Comparison of ENCODE assay signal across 24 cellular contexts in the genomic region with DNA sequence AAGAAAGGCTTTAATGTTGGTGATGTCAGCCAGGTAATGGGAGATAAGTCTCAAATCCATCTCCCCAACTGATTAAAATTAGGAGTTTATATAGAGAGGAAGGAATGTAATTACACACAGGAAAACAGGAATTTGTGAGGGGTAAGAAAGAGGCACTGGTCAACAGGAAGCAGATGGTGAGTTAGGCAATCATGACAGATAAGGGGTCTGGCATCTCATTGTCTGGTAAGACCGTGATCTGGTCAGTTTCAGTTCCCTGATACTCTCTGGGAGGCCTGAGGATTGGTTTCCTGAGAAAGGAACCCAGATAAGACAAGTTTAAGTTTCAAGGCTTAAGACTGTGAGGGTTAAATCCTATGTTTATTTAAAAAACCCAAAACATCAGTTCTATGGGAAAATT.
"Had no signal": no experiment of that assay in that cellular context is flagged by ENCODE, and none has a peak within 500 bp of the region (broad histone marks: within the 10 kb centered on the region; RNA-seq: fewer than 3 reads in every experiment).

No MANE protein-coding gene starts in this region.

- H3K4me3 Mint-ChIP-seq: activated CD8-positive, alpha-beta T cell treated with anti-CD3 and anti-CD28 coated beads for 36 hours; activated naive CD4-positive, alpha-beta T cell treated with anti-CD3 and anti-CD28 coated beads, Interleukin-2, amount 50 U/mL, for 24 hours; natural killer cell; neural progenitor cell; stimulated activated memory B cell treated with anti-CD40 and anti-IgM and Interleukin-4, amounts not matched to agents 10 μg/mL and 1 μg/mL and 100 μg/mL, for 72 hours; stimulated activated naive CD8-positive, alpha-beta T cell treated with anti-CD3 and anti-CD28 coated beads, Interleukin-15, amount 100 ng/mL, for 72 hours; WTC11 had no signal

- ATAC-seq: activated CD8-positive, alpha-beta T cell treated with anti-CD3 and anti-CD28 coated beads for 36 hours; left lung; lower lobe of right lung; natural killer cell; psoas muscle; stimulated activated memory B cell treated with anti-CD40 and anti-IgM and Interleukin-4, amounts not matched to agents 10 μg/mL and 1 μg/mL and 100 μg/mL, for 72 hours; stimulated activated naive CD8-positive, alpha-beta T cell treated with anti-CD3 and anti-CD28 coated beads, Interleukin-15, amount 100 ng/mL, for 72 hours; WTC11 had no signal

- H3K27me3 Mint-ChIP-seq: activated CD8-positive, alpha-beta T cell treated with anti-CD3 and anti-CD28 coated beads for 36 hours; activated naive CD4-positive, alpha-beta T cell treated with anti-CD3 and anti-CD28 coated beads, Interleukin-2, amount 50 U/mL, for 24 hours; stimulated activated memory B cell treated with anti-CD40 and anti-IgM and Interleukin-4, amounts not matched to agents 10 μg/mL and 1 μg/mL and 100 μg/mL, for 72 hours; stimulated activated naive CD8-positive, alpha-beta T cell treated with anti-CD3 and anti-CD28 coated beads, Interleukin-15, amount 100 ng/mL, for 72 hours had no signal

- H3K36me3 Mint-ChIP-seq: activated naive CD4-positive, alpha-beta T cell treated with anti-CD3 and anti-CD28 coated beads, Interleukin-2, amount 50 U/mL, for 24 hours; natural killer cell; neural progenitor cell; stimulated activated memory B cell treated with anti-CD40 and anti-IgM and Interleukin-4, amounts not matched to agents 10 μg/mL and 1 μg/mL and 100 μg/mL, for 72 hours had no signal

- H3K4me1 Mint-ChIP-seq: activated naive CD4-positive, alpha-beta T cell treated with anti-CD3 and anti-CD28 coated beads, Interleukin-2, amount 50 U/mL, for 24 hours; natural killer cell; neural progenitor cell; stimulated activated memory B cell treated with anti-CD40 and anti-IgM and Interleukin-4, amounts not matched to agents 10 μg/mL and 1 μg/mL and 100 μg/mL, for 72 hours; stimulated activated naive CD8-positive, alpha-beta T cell treated with anti-CD3 and anti-CD28 coated beads, Interleukin-15, amount 100 ng/mL, for 72 hours; WTC11 had no signal

- H3K27ac Mint-ChIP-seq: activated CD8-positive, alpha-beta T cell treated with anti-CD3 and anti-CD28 coated beads for 36 hours; activated naive CD4-positive, alpha-beta T cell treated with anti-CD3 and anti-CD28 coated beads, Interleukin-2, amount 50 U/mL, for 24 hours; activated T-helper 2 cell treated with anti-CD3 and anti-CD28 coated beads, Interferon-gamma antibody, Interleukin-2, Interleukin-4, amounts not matched to agents 10 μg/mL and 5 μg/mL and 100 μg/mL, durations not matched to agents 14 hours and 24 hours and 36 hours; natural killer cell; neural progenitor cell; stimulated activated memory B cell treated with anti-CD40 and anti-IgM and Interleukin-4, amounts not matched to agents 10 μg/mL and 1 μg/mL and 100 μg/mL, for 72 hours; stimulated activated naive CD8-positive, alpha-beta T cell treated with anti-CD3 and anti-CD28 coated beads, Interleukin-15, amount 100 ng/mL, for 72 hours; WTC11 had no signal

- DNase-seq: activated CD4-positive, alpha-beta T cell treated with anti-CD3 and anti-CD28 coated beads for 1 hour; activated CD4-positive, alpha-beta T cell treated with anti-CD3 and anti-CD28 coated beads, Interleukin-2, amount 50 U/mL, for 1 hour; activated CD8-positive, alpha-beta T cell treated with anti-CD3 and anti-CD28 coated beads for 36 hours; activated T-cell treated with anti-CD3 and anti-CD28 coated beads, Interleukin-2, amount 50 U/mL, for 48 hours; central memory CD4-positive, alpha-beta T cell; effector memory CD4-positive, alpha-beta T cell; left lung; lower lobe of right lung; mesenchymal stem cell; natural killer cell; occipital lobe; psoas muscle; sigmoid colon; stimulated activated CD4-positive, alpha-beta T cell treated with anti-CD3 and anti-CD28 coated beads, Interleukin-1b, Interleukin-23, amount 100 ng/mL, for 48 hours; stimulated activated CD4-positive, alpha-beta T cell treated with anti-CD3 and anti-CD28 coated beads, Interleukin-4, amount 100 ng/mL, for 4 hours; stimulated activated CD8-positive, alpha-beta memory T cell treated with anti-CD3 and anti-CD28 coated beads, Interleukin-4, amount 100 ng/mL, for 48 hours; stimulated activated naive CD8-positive, alpha-beta T cell treated with anti-CD3 and anti-CD28 coated beads, Interleukin-15, amount 100 ng/mL, for 72 hours; substantia nigra; upper lobe of left lung had no signal
